ENCODE assay signal across 15 cellular contexts in the genomic region with DNA sequence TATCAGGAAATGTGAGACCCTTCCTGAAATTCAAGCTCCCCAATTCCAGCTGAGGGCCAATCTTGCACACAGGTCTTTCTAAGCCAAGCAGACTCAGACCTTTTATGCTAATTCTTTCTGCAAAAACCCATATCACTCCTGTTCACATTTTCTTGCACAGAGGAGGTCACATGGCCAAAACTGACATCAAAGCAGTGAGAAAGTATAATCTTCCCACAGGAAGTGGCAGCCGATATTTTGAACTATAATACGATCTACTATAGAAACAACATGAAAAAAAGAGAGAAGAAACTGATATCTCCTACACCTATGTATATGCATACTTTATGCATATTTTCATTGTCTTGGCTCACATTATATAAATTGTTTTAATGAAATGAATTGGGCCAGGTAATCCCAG.
DNase-seq lines count a peak whose midpoint lies in the region; ATAC-seq and TF ChIP-seq lines count a peak whose summit lies in the region.
"Had no signal": no experiment of that assay in that cellular context is flagged by ENCODE, and none has a peak within 500 bp of the region (broad histone marks: within the 10 kb centered on the region; RNA-seq: fewer than 3 reads in every experiment).

No MANE protein-coding gene starts in this region.

- peaks cover under 1% of the 10 kb centered on the region for H3K9me3 Mint-ChIP-seq in stimulated activated naive CD8-positive, alpha-beta T cell treated with anti-CD3 and anti-CD28 coated beads, Interleukin-15, Interleukin-2, amounts not matched to agents 100 ng/mL and 50 ng/mL, for 24 hours
- H3K9me3 Mint-ChIP-seq in stimulated activated naive CD8-positive, alpha-beta T cell treated with anti-CD3 and anti-CD28 coated beads, Interleukin-15, amount 100 ng/mL, for 72 hours: peaks cover 0 to 6% of the 10 kb centered on the region in 2 donors
- no peaks in the 10 kb centered on the region for H3K9me3 Mint-ChIP-seq in MCF 10A (ENCODE audit: unreplicated experiment)

- no peak overlapping the region for H3K4me3 Mint-ChIP-seq in stimulated activated naive CD8-positive, alpha-beta T cell treated with anti-CD3 and anti-CD28 coated beads, Interleukin-15, Interleukin-2, amounts not matched to agents 100 ng/mL and 50 ng/mL, for 24 hours
- peak overlapping the region; percentile 10 to 52 for H3K4me3 Mint-ChIP-seq in stimulated activated naive CD8-positive, alpha-beta T cell treated with anti-CD3 and anti-CD28 coated beads, Interleukin-15, amount 100 ng/mL, for 72 hours
- no peak overlapping the region for H3K4me3 Mint-ChIP-seq in MCF 10A (ENCODE audit: unreplicated experiment)
- H3K4me3 Mint-ChIP-seq: mesothelial cell of epicardium had no signal

- H3K36me3 Mint-ChIP-seq in stimulated activated naive CD8-positive, alpha-beta T cell treated with anti-CD3 and anti-CD28 coated beads, Interleukin-15, Interleukin-2, amounts not matched to agents 100 ng/mL and 50 ng/mL, for 24 hours (ENCODE audit: low read depth): no peaks in the 10 kb centered on the region
- H3K36me3 Mint-ChIP-seq in MCF 10A (ENCODE audit: insufficient read depth, unreplicated experiment): no peaks in the 10 kb centered on the region
- H3K36me3 Mint-ChIP-seq: mesothelial cell of epicardium had no signal

- no TSS peak for BruUV-seq in MCF 10A (replicated peaks; lab: Mats Ljungman, UMichigan)

- POLR2A ChIA-PET in MCF 10A (lab: Yijun Ruan, JAX): no interaction called here

- CTCF ChIA-PET in MCF 10A (lab: Yijun Ruan, JAX): no interaction called here

- peaks cover 72% of the 10 kb centered on the region for H3K4me1 Mint-ChIP-seq in stimulated activated naive CD8-positive, alpha-beta T cell treated with anti-CD3 and anti-CD28 coated beads, Interleukin-15, Interleukin-2, amounts not matched to agents 100 ng/mL and 50 ng/mL, for 24 hours (ENCODE audit: low read depth)
- peaks cover 66% of the 10 kb centered on the region for H3K4me1 Mint-ChIP-seq in stimulated activated naive CD8-positive, alpha-beta T cell treated with anti-CD3 and anti-CD28 coated beads, Interleukin-15, amount 100 ng/mL, for 72 hours
- H3K4me1 Mint-ChIP-seq in MCF 10A (ENCODE audit: insufficient read depth, unreplicated experiment): peaks cover 16% of the 10 kb centered on the region

- H3K27ac Mint-ChIP-seq in stimulated activated naive CD8-positive, alpha-beta T cell treated with anti-CD3 and anti-CD28 coated beads, Interleukin-15, Interleukin-2, amounts not matched to agents 100 ng/mL and 50 ng/mL, for 24 hours: peak overlapping the region; percentile 6
- H3K27ac Mint-ChIP-seq in stimulated activated naive CD8-positive, alpha-beta T cell treated with anti-CD3 and anti-CD28 coated beads, Interleukin-15, amount 100 ng/mL, for 72 hours: no peak overlapping the region
- no peak overlapping the region for H3K27ac Mint-ChIP-seq in MCF 10A (ENCODE audit: low read depth, unreplicated experiment)
- H3K27ac Mint-ChIP-seq: mesothelial cell of epicardium had no signal

- no peak for ATAC-seq in stimulated activated naive CD8-positive, alpha-beta T cell treated with anti-CD3 and anti-CD28 coated beads, Interleukin-15, Interleukin-2, amounts not matched to agents 100 U/mL and 50 U/mL, for 24 hours
- ATAC-seq in stimulated activated naive CD8-positive, alpha-beta T cell treated with anti-CD3 and anti-CD28 coated beads, Interleukin-15, amount 100 ng/mL, for 72 hours: peak; percentile 38
- ATAC-seq in GM19023 (IDR thresholded peaks at IDR 0.05; ENCODE audit: unreplicated experiment): no peak
- ATAC-seq: heart right ventricle had no signal

- no peaks in the 10 kb centered on the region for H3K27me3 Mint-ChIP-seq in stimulated activated naive CD8-positive, alpha-beta T cell treated with anti-CD3 and anti-CD28 coated beads, Interleukin-15, Interleukin-2, amounts not matched to agents 100 ng/mL and 50 ng/mL, for 24 hours
- no peaks in the 10 kb centered on the region for H3K27me3 Mint-ChIP-seq in stimulated activated naive CD8-positive, alpha-beta T cell treated with anti-CD3 and anti-CD28 coated beads, Interleukin-15, amount 100 ng/mL, for 72 hours
- H3K27me3 Mint-ChIP-seq in MCF 10A (ENCODE audit: insufficient read depth, unreplicated experiment): no peaks in the 10 kb centered on the region

- TF ChIP-seq CTCF in MCF 10A (IDR thresholded peaks at IDR 0.05; ENCODE audit: unreplicated experiment): no peak

- intact Hi-C loops in MCF 10A (cut with micrococcal nuclease): no loop called here

- no peak for DNase-seq in stimulated activated naive CD8-positive, alpha-beta T cell treated with anti-CD3 and anti-CD28 coated beads, Interleukin-15, Interleukin-2, amounts not matched to agents 100 U/mL and 50 U/mL, for 24 hours
- DNase-seq in T follicular helper cell (ENCODE audit: low read depth) (peak; percentile 20), MCF 10A (ENCODE audit: unreplicated experiment) (no peak), GF-D8 (lab: John Stamatoyannopoulos, UW) (no peak)
- peak; percentile 78 for DNase-seq in central memory CD4-positive, alpha-beta T cell
- peak in 1 of 2 donors; percentile 12 for DNase-seq in stimulated activated naive CD8-positive, alpha-beta T cell treated with anti-CD3 and anti-CD28 coated beads, Interleukin-15, amount 100 ng/mL, for 72 hours
- DNase-seq: COR-L47; heart right ventricle; left ventricle myocardium inferior; NCI-H2107; NCI-H524; stimulated activated CD4-positive, alpha-beta T cell treated with anti-CD3 and anti-CD28 coated beads, Interleukin-4, amount 100 ng/mL, for 4 hours had no signal

Comparison
In these comparisons a context has a peak if more than half of its experiments do, and no peak if none do; other contexts are left out.
1. H3K4me3 Mint-ChIP-seq: peak in stimulated activated naive CD8-positive, alpha-beta T cell treated with anti-CD3 and anti-CD28 coated beads, Interleukin-15, amount 100 ng/mL, for 72 hours (2 of 2); none in stimulated activated naive CD8-positive, alpha-beta T cell treated with anti-CD3 and anti-CD28 coated beads, Interleukin-15, Interleukin-2, amounts not matched to agents 100 ng/mL and 50 ng/mL, for 24 hours (single experiment) and MCF 10A (single experiment).
2. DNase-seq: peak in T follicular helper cell (single experiment) and central memory CD4-positive, alpha-beta T cell (single experiment); none in stimulated activated naive CD8-positive, alpha-beta T cell treated with anti-CD3 and anti-CD28 coated beads, Interleukin-15, Interleukin-2, amounts not matched to agents 100 U/mL and 50 U/mL, for 24 hours (single experiment), MCF 10A (single experiment) and GF-D8 (single experiment).